22 cellular contexts compared by ENCODE assay signal in the genomic region with DNA sequence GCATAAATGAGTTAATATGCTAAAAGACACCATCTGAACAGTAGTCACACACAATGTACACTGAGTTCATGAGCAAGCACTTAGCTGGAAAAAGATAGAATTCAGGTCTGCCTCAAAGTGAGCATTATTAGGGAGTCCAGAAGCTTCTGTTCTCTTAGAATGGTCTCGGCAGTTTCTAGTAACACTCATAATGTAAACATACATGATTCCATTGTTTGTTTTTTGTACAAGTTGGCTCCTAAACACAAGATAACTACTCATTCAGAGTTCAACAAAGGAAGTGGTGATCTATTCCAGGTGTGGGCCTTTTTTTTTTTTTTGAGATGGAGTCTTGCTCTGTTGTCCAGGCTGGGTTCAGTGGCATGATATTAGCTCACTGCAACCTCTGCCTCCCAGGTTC.
DNase-seq lines count a peak whose midpoint lies in the region; ATAC-seq and TF ChIP-seq lines count a peak whose summit lies in the region.
"Had no signal": no experiment of that assay in that cellular context is flagged by ENCODE, and none has a peak within 500 bp of the region (broad histone marks: within the 10 kb centered on the region; RNA-seq: fewer than 3 reads in every experiment).

No MANE protein-coding gene starts in this region.

- ATAC-seq in GM18520 (IDR thresholded peaks at IDR 0.05; ENCODE audit: unreplicated experiment) = no peak
- ATAC-seq in T-helper 17 cell = no peak
- ATAC-seq: A549, GM12878 had no signal

- H3K36me3 Mint-ChIP-seq in T-helper 17 cell (ENCODE audit: low read depth) = no peaks in the 10 kb centered on the region

- H3K4me3 Mint-ChIP-seq in T-helper 17 cell = no peak overlapping the region
- H3K4me3 Mint-ChIP-seq: CD4-positive, alpha-beta memory T cell had no signal

- no peak overlapping the region for H3K4me3 ChIP-seq in LNCaP clone FGC (ENCODE audit: low read depth, low read length)
- H3K4me3 ChIP-seq: A549; BLaER1 treated with 17β-estradiol and CSF1 and Interleukin-3, amounts not matched to agents 10 nM and 100 nM; GM12878; HAP-1 had no signal

- no peak overlapping the region for H3K27ac Mint-ChIP-seq in T-helper 17 cell

- H3K27me3 Mint-ChIP-seq in T-helper 17 cell = no peaks in the 10 kb centered on the region
- H3K27me3 Mint-ChIP-seq: CD4-positive, alpha-beta memory T cell had no signal

- no peaks in the 10 kb centered on the region for H3K4me1 Mint-ChIP-seq in T-helper 17 cell
- H3K4me1 Mint-ChIP-seq: CD4-positive, alpha-beta memory T cell had no signal

- H3K9me3 ChIP-seq in T-helper 17 cell (ENCODE audit: control insufficient read depth, low read length, poor library complexity, severe bottlenecking) = no peaks in the 10 kb centered on the region
- H3K9me3 ChIP-seq: A549; BE2C; BLaER1 treated with 17β-estradiol and CSF1 and Interleukin-3, amounts not matched to agents 10 nM and 100 nM; HAP-1 had no signal

- peak; percentile 4 for DNase-seq in DMS53 (lab: John Stamatoyannopoulos, UW)
- no peak for DNase-seq in DMS53 treated with DMSO at 0.1 percent for 48 hours (lab: John Stamatoyannopoulos, UW; ENCODE audit: unreplicated experiment)
- peak; percentile 18 for DNase-seq in LNCaP clone FGC (ENCODE audit: low read depth)
- DNase-seq in iris pigment epithelial cell (ENCODE audit: low read depth) = peak; percentile 21
- DNase-seq in activated naive CD4-positive, alpha-beta T cell treated with Interleukin-2 at 50 U/mL for 16 hours = no peak
- no peak for DNase-seq in T-helper 17 cell
- DNase-seq: 8988T; ACHN; AML-193; BE2C; Calu3; CD4-positive, alpha-beta memory T cell; COR-L47; DMS79; EL; GDM1; GOT3 had no signal

- no peak for TF ChIP-seq CTCF in LNCaP clone FGC (IDR thresholded peaks at IDR 0.05; ENCODE audit: control insufficient read depth, extremely low read depth, insufficient read depth)

Comparison
In these comparisons a context has a peak if more than half of its experiments do, and no peak if none do; other contexts are left out.
1. DNase-seq: peak in DMS53 (single experiment), LNCaP clone FGC (single experiment) and iris pigment epithelial cell (single experiment); none in DMS53 treated with DMSO at 0.1 percent for 48 hours (single experiment), activated naive CD4-positive, alpha-beta T cell treated with Interleukin-2 at 50 U/mL for 16 hours (single experiment) and T-helper 17 cell (0 of 3).